ENCODE assay signal across 1 cellular context in the genomic region with DNA sequence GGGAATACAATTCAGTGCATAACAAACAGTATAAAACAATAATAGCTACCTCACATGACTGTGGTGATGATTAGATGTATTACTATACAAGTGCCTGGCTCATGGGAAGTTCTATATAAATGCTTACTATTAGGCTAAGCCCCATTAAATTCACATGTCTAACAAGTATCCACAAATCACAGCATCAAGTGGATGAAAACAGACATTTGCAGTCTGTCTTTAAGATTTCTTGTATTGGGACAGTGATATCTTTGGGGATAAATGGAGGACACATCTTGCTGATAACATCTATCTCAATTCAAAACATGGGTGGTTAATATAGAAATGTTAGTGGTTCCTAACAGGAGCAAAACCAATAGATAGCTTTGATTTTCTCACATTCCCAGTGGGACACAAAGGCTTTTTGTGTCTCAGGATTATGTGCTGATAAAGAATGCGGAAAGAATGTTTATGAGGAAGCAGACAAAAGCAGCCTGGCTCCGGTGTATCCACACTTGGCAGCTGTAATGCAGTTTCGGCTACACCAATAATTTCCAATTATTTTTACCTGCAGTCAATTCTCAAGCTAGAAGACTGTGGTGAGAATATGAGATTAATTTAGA.
TF ChIP-seq lines count a peak whose summit lies in the region.

No MANE protein-coding gene starts in this region.

TF ChIP-seq in GM23338, 12 proteins besides CTCF, POLR2A, EP300 and RAD21 (continued from another document):
- TF ChIP-seq, protein P1, sequence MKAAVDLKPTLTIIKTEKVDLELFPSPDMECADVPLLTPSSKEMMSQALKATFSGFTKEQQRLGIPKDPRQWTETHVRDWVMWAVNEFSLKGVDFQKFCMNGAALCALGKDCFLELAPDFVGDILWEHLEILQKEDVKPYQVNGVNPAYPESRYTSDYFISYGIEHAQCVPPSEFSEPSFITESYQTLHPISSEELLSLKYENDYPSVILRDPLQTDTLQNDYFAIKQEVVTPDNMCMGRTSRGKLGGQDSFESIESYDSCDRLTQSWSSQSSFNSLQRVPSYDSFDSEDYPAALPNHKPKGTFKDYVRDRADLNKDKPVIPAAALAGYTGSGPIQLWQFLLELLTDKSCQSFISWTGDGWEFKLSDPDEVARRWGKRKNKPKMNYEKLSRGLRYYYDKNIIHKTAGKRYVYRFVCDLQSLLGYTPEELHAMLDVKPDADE (IDR thresholded peaks at IDR 0.05) = no peak
- TF ChIP-seq CREB1 (CRISPR knock-in tag; IDR thresholded peaks at IDR 0.05; ENCODE audit: low read depth) = no peak
- TF ChIP-seq, protein P2, sequence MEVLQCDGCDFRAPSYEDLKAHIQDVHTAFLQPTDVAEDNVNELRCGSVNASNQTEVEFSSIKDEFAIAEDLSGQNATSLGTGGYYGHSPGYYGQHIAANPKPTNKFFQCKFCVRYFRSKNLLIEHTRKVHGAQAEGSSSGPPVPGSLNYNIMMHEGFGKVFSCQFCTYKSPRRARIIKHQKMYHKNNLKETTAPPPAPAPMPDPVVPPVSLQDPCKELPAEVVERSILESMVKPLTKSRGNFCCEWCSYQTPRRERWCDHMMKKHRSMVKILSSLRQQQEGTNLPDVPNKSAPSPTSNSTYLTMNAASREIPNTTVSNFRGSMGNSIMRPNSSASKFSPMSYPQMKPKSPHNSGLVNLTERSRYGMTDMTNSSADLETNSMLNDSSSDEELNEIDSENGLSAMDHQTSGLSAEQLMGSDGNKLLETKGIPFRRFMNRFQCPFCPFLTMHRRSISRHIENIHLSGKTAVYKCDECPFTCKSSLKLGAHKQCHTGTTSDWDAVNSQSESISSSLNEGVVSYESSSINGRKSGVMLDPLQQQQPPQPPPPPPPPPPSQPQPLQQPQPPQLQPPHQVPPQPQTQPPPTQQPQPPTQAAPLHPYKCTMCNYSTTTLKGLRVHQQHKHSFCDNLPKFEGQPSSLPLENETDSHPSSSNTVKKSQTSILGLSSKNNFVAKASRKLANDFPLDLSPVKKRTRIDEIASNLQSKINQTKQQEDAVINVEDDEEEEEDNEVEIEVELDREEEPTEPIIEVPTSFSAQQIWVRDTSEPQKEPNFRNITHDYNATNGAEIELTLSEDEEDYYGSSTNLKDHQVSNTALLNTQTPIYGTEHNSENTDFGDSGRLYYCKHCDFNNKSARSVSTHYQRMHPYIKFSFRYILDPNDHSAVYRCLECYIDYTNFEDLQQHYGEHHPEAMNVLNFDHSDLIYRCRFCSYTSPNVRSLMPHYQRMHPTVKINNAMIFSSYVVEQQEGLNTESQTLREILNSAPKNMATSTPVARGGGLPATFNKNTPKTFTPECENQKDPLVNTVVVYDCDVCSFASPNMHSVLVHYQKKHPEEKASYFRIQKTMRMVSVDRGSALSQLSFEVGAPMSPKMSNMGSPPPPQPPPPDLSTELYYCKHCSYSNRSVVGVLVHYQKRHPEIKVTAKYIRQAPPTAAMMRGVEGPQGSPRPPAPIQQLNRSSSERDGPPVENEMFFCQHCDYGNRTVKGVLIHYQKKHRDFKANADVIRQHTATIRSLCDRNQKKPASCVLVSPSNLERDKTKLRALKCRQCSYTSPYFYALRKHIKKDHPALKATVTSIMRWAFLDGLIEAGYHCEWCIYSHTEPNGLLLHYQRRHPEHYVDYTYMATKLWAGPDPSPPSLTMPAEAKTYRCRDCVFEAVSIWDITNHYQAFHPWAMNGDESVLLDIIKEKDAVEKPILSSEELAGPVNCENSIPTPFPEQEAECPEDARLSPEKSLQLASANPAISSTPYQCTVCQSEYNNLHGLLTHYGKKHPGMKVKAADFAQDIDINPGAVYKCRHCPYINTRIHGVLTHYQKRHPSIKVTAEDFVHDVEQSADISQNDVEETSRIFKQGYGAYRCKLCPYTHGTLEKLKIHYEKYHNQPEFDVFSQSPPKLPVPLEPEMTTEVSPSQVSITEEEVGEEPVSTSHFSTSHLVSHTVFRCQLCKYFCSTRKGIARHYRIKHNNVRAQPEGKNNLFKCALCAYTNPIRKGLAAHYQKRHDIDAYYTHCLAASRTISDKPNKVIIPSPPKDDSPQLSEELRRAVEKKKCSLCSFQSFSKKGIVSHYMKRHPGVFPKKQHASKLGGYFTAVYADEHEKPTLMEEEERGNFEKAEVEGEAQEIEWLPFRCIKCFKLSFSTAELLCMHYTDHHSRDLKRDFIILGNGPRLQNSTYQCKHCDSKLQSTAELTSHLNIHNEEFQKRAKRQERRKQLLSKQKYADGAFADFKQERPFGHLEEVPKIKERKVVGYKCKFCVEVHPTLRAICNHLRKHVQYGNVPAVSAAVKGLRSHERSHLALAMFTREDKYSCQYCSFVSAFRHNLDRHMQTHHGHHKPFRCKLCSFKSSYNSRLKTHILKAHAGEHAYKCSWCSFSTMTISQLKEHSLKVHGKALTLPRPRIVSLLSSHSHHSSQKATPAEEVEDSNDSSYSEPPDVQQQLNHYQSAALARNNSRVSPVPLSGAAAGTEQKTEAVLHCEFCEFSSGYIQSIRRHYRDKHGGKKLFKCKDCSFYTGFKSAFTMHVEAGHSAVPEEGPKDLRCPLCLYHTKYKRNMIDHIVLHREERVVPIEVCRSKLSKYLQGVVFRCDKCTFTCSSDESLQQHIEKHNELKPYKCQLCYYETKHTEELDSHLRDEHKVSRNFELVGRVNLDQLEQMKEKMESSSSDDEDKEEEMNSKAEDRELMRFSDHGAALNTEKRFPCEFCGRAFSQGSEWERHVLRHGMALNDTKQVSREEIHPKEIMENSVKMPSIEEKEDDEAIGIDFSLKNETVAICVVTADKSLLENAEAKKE (CRISPR knock-in tag; IDR thresholded peaks at IDR 0.05) = no peak
- no peak for TF ChIP-seq JUNB (IDR thresholded peaks at IDR 0.05; ENCODE audit: unreplicated experiment)
